8 cellular contexts compared by ENCODE assay signal in the genomic region with DNA sequence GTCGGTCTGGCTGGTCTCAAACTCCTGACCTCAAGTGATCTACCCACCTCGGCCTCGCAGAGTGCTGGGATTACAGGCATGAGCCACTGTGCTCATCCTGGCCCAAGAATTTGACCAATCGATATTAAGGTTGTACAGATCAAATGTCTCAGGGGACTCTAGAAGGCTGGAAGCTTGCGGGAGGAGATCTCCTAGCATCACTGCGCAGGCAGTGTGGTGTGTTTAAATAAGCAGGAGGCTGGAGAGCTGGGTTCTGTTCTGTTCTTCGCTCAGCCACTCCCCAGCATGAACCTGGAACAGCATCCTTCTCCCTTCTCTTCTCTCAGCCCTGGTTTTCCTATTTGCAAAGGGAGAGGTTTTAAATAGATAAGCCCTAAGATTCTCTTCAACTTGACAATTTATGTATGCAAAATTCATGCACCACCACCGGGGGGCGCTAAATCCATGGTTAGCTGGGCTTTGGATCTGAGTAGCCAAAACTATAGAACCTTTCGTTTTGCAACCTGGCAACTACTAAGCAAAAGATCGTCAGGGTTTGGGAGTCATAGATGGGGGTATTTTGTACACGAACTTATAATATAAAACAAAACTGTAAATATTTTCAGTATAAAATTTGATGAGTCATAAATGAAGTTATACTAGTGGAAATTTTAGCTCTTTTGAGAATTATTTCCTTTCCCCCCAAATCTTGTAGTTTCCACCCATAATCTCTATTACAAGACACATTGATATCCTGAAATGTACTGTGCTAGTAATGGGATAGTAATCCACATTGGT.
A peak's percentile ranks its signal among the peaks of the same experiment; 100 is the strongest.
DNase-seq lines count a peak whose midpoint lies in the region; ATAC-seq, FAIRE-seq and TF ChIP-seq lines count a peak whose summit lies in the region.

No MANE protein-coding gene starts in this region.

- ATAC-seq in HG02884 (IDR thresholded peaks at IDR 0.05; ENCODE audit: unreplicated experiment) (peak; percentile 65), GM21515 (IDR thresholded peaks at IDR 0.05; ENCODE audit: unreplicated experiment) (no peak)

- no peak for TF ChIP-seq POLR2A in lower leg skin (IDR thresholded peaks at IDR 0.05)

- H3K4me3 ChIP-seq in lower leg skin (ENCODE audit: low read depth, poor library complexity, severe bottlenecking) = no peak overlapping the region

- WGBS in lower leg skin, 2 donors = 56% methylated on average over 12 of the region's 12 CpGs

- peak; percentile 82 for TF ChIP-seq CTCF in D721Med (IDR thresholded peaks at IDR 0.05; ENCODE audit: insufficient read depth, missing control alignments)
- peak in 1 of 3 donors; percentile 28 for TF ChIP-seq CTCF in lower leg skin (IDR thresholded peaks at IDR 0.05)

- DNase-seq in D721Med (ENCODE audit: insufficient read length, low spot score) = no peak
- DNase-seq in NCI-H748 (lab: John Stamatoyannopoulos, UW; ENCODE audit: unreplicated experiment) = peak; percentile 66
- peak; percentile 75 to 78 for DNase-seq in activated CD4-positive, alpha-beta T cell treated with anti-CD3 and anti-CD28 coated beads, Interleukin-2, amount 50 U/mL, for 24 hours (ENCODE audit: low read depth in 1 of 2, low spot score in 1 of 2)
- DNase-seq in dermis microvascular lymphatic vessel endothelial cell (ENCODE audit: low read depth in 2 of 2) = peak; percentile 54 to 72
- peak; percentile 62 to 95 for DNase-seq in lower leg skin (ENCODE audit: low spot score in 2 of 2)
- peak; percentile 40 to 83 (median 44) for DNase-seq in stimulated activated CD4-positive, alpha-beta T cell treated with anti-CD3 and anti-CD28 coated beads, TNF-alpha, amount 100 ng/mL, for 1 hour (ENCODE audit: low read depth in 3 of 3, low spot score in 1 of 3)

- intact Hi-C loops in lower leg skin (cut with DNase I; ENCODE audit: low total_unique reads) = loop anchor here (5.0 kb wide), 1 partner anchor 604 kb away; no protein-coding TSS in a partner anchor

- no peak for FAIRE-seq in D721Med (lab: Jason Lieb, UNC)
